8 cellular contexts compared by ENCODE assay signal in genomic region chr11:133928628-133929059, GRCh38. TPM values are rescaled to one million over a fixed set of nuclear protein-coding genes. Genes with fewer than 3 reads are reported as not detected.
DNase-seq lines count a peak whose midpoint lies in the region; ATAC-seq, FAIRE-seq and TF ChIP-seq lines count a peak whose summit lies in the region.

No MANE protein-coding gene starts in this region.

- ATAC-seq in GM19351 (IDR thresholded peaks at IDR 0.05; ENCODE audit: unreplicated experiment) = peak; percentile 36
- ATAC-seq in HepG2 = no peak

- peak; percentile 62 for DNase-seq in NCI-H146 (lab: John Stamatoyannopoulos, UW)
- DNase-seq in activated T-cell treated with anti-CD3 and anti-CD28 coated beads for 24 hours (ENCODE audit: low read depth) = peak; percentile 43
- peak; percentile 79 for DNase-seq in posterior vena cava (ENCODE audit: low spot score)
- no peak for DNase-seq in HepG2 (ENCODE audit: low spot score)
- DNase-seq in right atrium auricular region (ENCODE audit: low spot score) = no peak
- DNase-seq in RKO (ENCODE audit: low spot score) = no peak
- no peak for DNase-seq in Ammon's horn (ENCODE audit: low spot score)

- POLR2A ChIA-PET in HepG2 (lab: Yijun Ruan, JAX) = no interaction called here

- 0 out of 2 replicates have a peak, but pooled peaks cover 2% of the 10 kb centered on the region for H4K20me1 ChIP-seq in HepG2 (ENCODE audit: insufficient read depth, low read length)

- H2AFZ ChIP-seq in HepG2 (ENCODE audit: low read length) = no peak overlapping the region

- H3K27me3 ChIP-seq in HepG2 (ENCODE audit: control insufficient read depth in 1 of 2, insufficient read depth in 2 of 2, low read length in 2 of 2) (peaks cover 11 to 74% of the 10 kb centered on the region in 2 experiments; a peak in 4 of 5 replicates), right atrium auricular region (no peaks in the 10 kb centered on the region)

- H3K36me3 ChIP-seq in HepG2 (replicated peaks in 1 of 2; ENCODE audit: control insufficient read depth in 1 of 2, insufficient read depth in 2 of 2, low read length in 2 of 2) (no peaks in the 10 kb centered on the region), right atrium auricular region (peaks cover 54% of the 10 kb centered on the region)

- H3K9ac ChIP-seq in HepG2 (ENCODE audit: insufficient read depth, low read depth, low read length) = no peak overlapping the region

- in situ Hi-C loops in HepG2 (cut with HindIII; ENCODE audit: extremely low pct_ligation_motif_present, low pct_unique_long_range_greater_than_20kb) = loop anchor here (5.0 kb wide), 1 partner anchor 209 kb away; no protein-coding TSS in a partner anchor

- TF ChIP-seq RAD21 in HepG2 (CRISPR knock-in tag; IDR thresholded peaks at IDR 0.05) = no peak

- intact Hi-C loops in posterior vena cava (cut with DNase I) (no loop called here), HepG2 (cut with micrococcal nuclease; ENCODE audit: unreplicated experiment) (no loop called here)

- no peak for TF ChIP-seq EP300 in HepG2 (IDR thresholded peaks at IDR 0.05; ENCODE audit: low read depth in 2 of 2, low read length in 2 of 2)
- no peak for TF ChIP-seq EP300 in HepG2 (CRISPR knock-in tag; IDR thresholded peaks at IDR 0.05; ENCODE audit: borderline replicate concordance)

- WGBS in HepG2 (ENCODE audit: low lambda C conversion rate) = 23% methylated on average over 5 of the region's 5 CpGs

- CTCF ChIA-PET in HepG2 (lab: Yijun Ruan, JAX; ENCODE audit: low intra/inter-chr PET ratio, low total read pairs) = interaction anchor here (1.8 kb wide), 1 partner anchor 211 kb away, joined by 8 read pairs; no protein-coding TSS in a partner anchor

- BruUV-seq in HepG2 (replicated peaks; lab: Mats Ljungman, UMichigan) = no TSS peak

- H3K4me2 ChIP-seq in HepG2 (ENCODE audit: low read depth, low read length) = no peak overlapping the region

- TF ChIP-seq CTCF in HepG2 (CRISPR knock-in tag; IDR thresholded peaks at IDR 0.05) (no peak), right atrium auricular region (IDR thresholded peaks at IDR 0.05) (no peak)

- H3K79me2 ChIP-seq in HepG2 (ENCODE audit: insufficient read depth, low read length) = no peaks in the 10 kb centered on the region

- no peak for TF ChIP-seq POLR2A in HepG2 (IDR thresholded peaks at IDR 0.05; ENCODE audit: insufficient read depth in 1 of 2, low read depth in 2 of 2, low read length in 2 of 2)

- H3K27ac ChIP-seq in HepG2 (ENCODE audit: extremely low read length, insufficient read depth, low read length) = no peak overlapping the region
- no peak overlapping the region for H3K27ac ChIP-seq in right atrium auricular region

- H3K4me3 ChIP-seq in HepG2 (replicated peaks in 1 of 3; ENCODE audit: insufficient read depth in 1 of 3, low read depth in 2 of 3, low read length in 3 of 3) (no peak overlapping the region), right atrium auricular region (no peak overlapping the region)

- H3K4me1 ChIP-seq in HepG2 (ENCODE audit: insufficient read depth, low read length) (no peaks in the 10 kb centered on the region), right atrium auricular region (peaks cover 0 to 14% of the 10 kb centered on the region in 2 donors)

- H3K9me3 ChIP-seq in HepG2 (ENCODE audit: low read length) (no peaks in the 10 kb centered on the region), right atrium auricular region (no peaks in the 10 kb centered on the region)

- FAIRE-seq in HepG2 (lab: Jason Lieb, UNC) = no peak

TF ChIP-seq in HepG2, 621 proteins besides CTCF, POLR2A, EP300 and RAD21:
- TF ChIP-seq MAFK (conservative IDR thresholded peaks at IDR 0.05 in 1 of 2, IDR thresholded peaks at IDR 0.05 in 1 of 2; ENCODE audit: low read length in 2 of 2) (no peak), GZF1 (CRISPR knock-in tag; IDR thresholded peaks at IDR 0.05) (no peak), ZNF225 (CRISPR knock-in tag; IDR thresholded peaks at IDR 0.05) (no peak), HNRNPH1 (optimal IDR thresholded peaks at IDR 0.05; ENCODE audit: low read depth, low read length) (no peak), ZNF274 (CRISPR knock-in tag; IDR thresholded peaks at IDR 0.05) (no peak), ZNF569 (CRISPR knock-in tag; IDR thresholded peaks at IDR 0.05; ENCODE audit: borderline replicate concordance) (no peak), ZNF230 (CRISPR knock-in tag; IDR thresholded peaks at IDR 0.05) (no peak)
- TF ChIP-seq, protein P1, sequence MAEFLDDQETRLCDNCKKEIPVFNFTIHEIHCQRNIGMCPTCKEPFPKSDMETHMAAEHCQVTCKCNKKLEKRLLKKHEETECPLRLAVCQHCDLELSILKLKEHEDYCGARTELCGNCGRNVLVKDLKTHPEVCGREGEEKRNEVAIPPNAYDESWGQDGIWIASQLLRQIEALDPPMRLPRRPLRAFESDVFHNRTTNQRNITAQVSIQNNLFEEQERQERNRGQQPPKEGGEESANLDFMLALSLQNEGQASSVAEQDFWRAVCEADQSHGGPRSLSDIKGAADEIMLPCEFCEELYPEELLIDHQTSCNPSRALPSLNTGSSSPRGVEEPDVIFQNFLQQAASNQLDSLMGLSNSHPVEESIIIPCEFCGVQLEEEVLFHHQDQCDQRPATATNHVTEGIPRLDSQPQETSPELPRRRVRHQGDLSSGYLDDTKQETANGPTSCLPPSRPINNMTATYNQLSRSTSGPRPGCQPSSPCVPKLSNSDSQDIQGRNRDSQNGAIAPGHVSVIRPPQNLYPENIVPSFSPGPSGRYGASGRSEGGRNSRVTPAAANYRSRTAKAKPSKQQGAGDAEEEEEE (CRISPR knock-in tag; IDR thresholded peaks at IDR 0.05; ENCODE audit: borderline replicate concordance) = no peak
- TF ChIP-seq, protein P2, sequence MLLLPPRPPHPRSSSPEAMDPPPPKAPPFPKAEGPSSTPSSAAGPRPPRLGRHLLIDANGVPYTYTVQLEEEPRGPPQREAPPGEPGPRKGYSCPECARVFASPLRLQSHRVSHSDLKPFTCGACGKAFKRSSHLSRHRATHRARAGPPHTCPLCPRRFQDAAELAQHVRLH (CRISPR knock-in tag; IDR thresholded peaks at IDR 0.05; ENCODE audit: borderline replicate concordance, low read depth) = no peak
- TF ChIP-seq, protein P3, sequence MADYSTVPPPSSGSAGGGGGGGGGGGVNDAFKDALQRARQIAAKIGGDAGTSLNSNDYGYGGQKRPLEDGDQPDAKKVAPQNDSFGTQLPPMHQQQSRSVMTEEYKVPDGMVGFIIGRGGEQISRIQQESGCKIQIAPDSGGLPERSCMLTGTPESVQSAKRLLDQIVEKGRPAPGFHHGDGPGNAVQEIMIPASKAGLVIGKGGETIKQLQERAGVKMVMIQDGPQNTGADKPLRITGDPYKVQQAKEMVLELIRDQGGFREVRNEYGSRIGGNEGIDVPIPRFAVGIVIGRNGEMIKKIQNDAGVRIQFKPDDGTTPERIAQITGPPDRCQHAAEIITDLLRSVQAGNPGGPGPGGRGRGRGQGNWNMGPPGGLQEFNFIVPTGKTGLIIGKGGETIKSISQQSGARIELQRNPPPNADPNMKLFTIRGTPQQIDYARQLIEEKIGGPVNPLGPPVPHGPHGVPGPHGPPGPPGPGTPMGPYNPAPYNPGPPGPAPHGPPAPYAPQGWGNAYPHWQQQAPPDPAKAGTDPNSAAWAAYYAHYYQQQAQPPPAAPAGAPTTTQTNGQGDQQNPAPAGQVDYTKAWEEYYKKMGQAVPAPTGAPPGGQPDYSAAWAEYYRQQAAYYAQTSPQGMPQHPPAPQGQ (CRISPR knock-in tag; IDR thresholded peaks at IDR 0.05; ENCODE audit: borderline replicate concordance) = no peak

RNA-seq across cellular contexts. Expression of gene IGSF9B, which starts 28.1 kb away (rescaled TPM):
- total RNA-seq in posterior vena cava (10 to 100 TPM; 45.0 to 57.8 TPM), HepG2 (2016; rRNA removed; fragmentation: Illumina TruSeq; extraction: Trizol) (not detected in 2 replicates), right atrium auricular region (10 to 100 TPM; 17.2 to 32.1 TPM)
- not detected in 2 replicates for total RNA-seq in HepG2 (2016; cell fraction: cytosol; rRNA removed; fragmentation: Illumina TruSeq; extraction: Trizol; ENCODE audit: low read depth)
- total RNA-seq in HepG2 (2016; cell fraction: insoluble cytoplasmic fraction; rRNA removed; fragmentation: Illumina TruSeq; extraction: Trizol) = not detected in 2 replicates
- 0.09 TPM in 1 of 2 replicates, not detected in the other for total RNA-seq in HepG2 (2016; cell fraction: membrane; rRNA removed; fragmentation: Illumina TruSeq; extraction: Trizol)
- not detected in 2 replicates for total RNA-seq in HepG2 (2016; cell fraction: nucleus; rRNA removed; fragmentation: Illumina TruSeq; extraction: Trizol)
- polyA plus RNA-seq in HepG2 (2011; rRNA removed) = not detected in 2 replicates
- not detected in 2 replicates for polyA plus RNA-seq in HepG2 (2011; cell fraction: cytosol; rRNA removed)
- 0.19 and 0.21 TPM in 2 replicates for polyA plus RNA-seq in HepG2 (2011; cell fraction: nucleus; rRNA removed)
- not detected in 2 replicates for polyA plus RNA-seq in HepG2 (2012)
- polyA plus RNA-seq in HepG2 (2016; cell fraction: cytosol; fragmentation: Illumina TruSeq; extraction: Trizol; ENCODE audit: low read depth) = not detected in 2 replicates
- not detected in 2 replicates for polyA plus RNA-seq in HepG2 (2016; cell fraction: insoluble cytoplasmic fraction; fragmentation: Illumina TruSeq; extraction: Trizol; ENCODE audit: low read depth)
- polyA plus RNA-seq in HepG2 (2016; cell fraction: membrane; fragmentation: Illumina TruSeq; extraction: Trizol; ENCODE audit: low read depth) = not detected in 2 replicates
- polyA plus RNA-seq in HepG2 (2016; cell fraction: nucleus; fragmentation: Illumina TruSeq; extraction: Trizol; ENCODE audit: insufficient read depth, low read depth) = not detected in 2 replicates
- polyA minus RNA-seq in HepG2 (2011; rRNA and poly(A)+ RNA removed; ENCODE audit: low replicate concordance) = not detected in 2 replicates
- not detected in 2 replicates for polyA minus RNA-seq in HepG2 (2011; cell fraction: cytosol; rRNA and poly(A)+ RNA removed)
- not detected in 2 replicates for polyA minus RNA-seq in HepG2 (2011; cell fraction: nucleus; rRNA and poly(A)+ RNA removed)

Comparison
In these comparisons a context has a peak if more than half of its experiments do, and no peak if none do; other contexts are left out.
1. DNase-seq: peak in NCI-H146 (single experiment), activated T-cell treated with anti-CD3 and anti-CD28 coated beads for 24 hours (single experiment) and posterior vena cava (single experiment); none in HepG2 (single experiment), right atrium auricular region (single experiment), RKO (single experiment) and Ammon's horn (single experiment).
2. RNA of gene IGSF9B, which starts 28.1 kb away (total RNA-seq): 45.0 to 57.8 TPM in posterior vena cava and 17.2 to 32.1 TPM in right atrium auricular region; 0.09 TPM in HepG2; every median in the first group is over 10 times any median in the second.